11 cellular contexts compared by ENCODE assay signal in the genomic region with DNA sequence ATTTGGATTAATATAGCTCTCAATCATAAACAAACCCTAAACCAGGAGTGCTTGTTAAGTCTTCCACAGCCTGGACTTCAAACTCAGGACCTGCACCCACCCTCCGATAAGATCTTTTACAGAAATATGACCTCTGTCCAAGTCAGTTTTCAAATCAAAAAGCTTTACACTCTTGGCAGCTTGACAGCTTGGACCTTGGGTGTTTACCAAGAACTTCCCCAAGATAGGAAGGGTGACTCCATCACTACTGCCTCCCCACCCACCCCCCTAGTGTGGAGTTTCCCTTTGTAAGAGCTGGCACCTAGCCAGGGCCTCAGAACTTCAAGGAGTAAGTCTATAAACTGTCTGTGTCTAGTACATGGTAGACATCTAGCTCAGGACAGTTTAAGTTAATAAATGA. TPM values are rescaled to one million over a fixed set of nuclear protein-coding genes. Genes with fewer than 3 reads are reported as not detected.
DNase-seq lines count a peak whose midpoint lies in the region; ATAC-seq, FAIRE-seq and TF ChIP-seq lines count a peak whose summit lies in the region.
"Had no signal": no experiment of that assay in that cellular context is flagged by ENCODE, and none has a peak within 500 bp of the region (broad histone marks: within the 10 kb centered on the region; RNA-seq: fewer than 3 reads in every experiment).

No MANE protein-coding gene starts in this region.

- no peak overlapping the region for H3K4me3 ChIP-seq in pancreas
- H3K4me3 ChIP-seq: thoracic aorta had no signal

- no peak for TF ChIP-seq CTCF in pancreas (IDR thresholded peaks at IDR 0.05)

- ATAC-seq in SK-N-SH treated with all-trans-retinoic acid at 6 μM for 48 hours: peak; percentile 29
- peak in 3 of 4 donors; percentile 43 to 79 (median 73) for ATAC-seq in pancreas
- ATAC-seq in GM18502 (IDR thresholded peaks at IDR 0.05; ENCODE audit: poor library complexity, unreplicated experiment): no peak

- DNase-seq in DMS79 (lab: John Stamatoyannopoulos, UW) (peak; percentile 39), fibroblast of peridontal ligament (ENCODE audit: extremely low read depth) (peak; percentile 75), pancreas (peak in 1 of 6 donors; percentile 59), UCSD-AML1 (lab: John Stamatoyannopoulos, UW; ENCODE audit: unreplicated experiment) (no peak), NCI-H1417 treated with DMSO at 0.1 percent for 48 hours (lab: John Stamatoyannopoulos, UW) (no peak), AG08395 (ENCODE audit: low spot score) (no peak)
- DNase-seq: CD8-positive, alpha-beta memory T cell; posterior cingulate gyrus had no signal

- 17 to 26% methylated on average over 1 of the region's 1 CpG for WGBS in pancreas, 2 donors

- H3K27ac ChIP-seq in pancreas: peak overlapping the region in 1 of 4 donors; percentile 6
- H3K27ac ChIP-seq: thoracic aorta had no signal

- H3K36me3 ChIP-seq in pancreas: no peaks in the 10 kb centered on the region
- H3K36me3 ChIP-seq: thoracic aorta had no signal

- H3K27me3 ChIP-seq in pancreas: no peaks in the 10 kb centered on the region

- H3K9me3 ChIP-seq in pancreas: no peaks in the 10 kb centered on the region
- H3K9me3 ChIP-seq: thoracic aorta had no signal

- intact Hi-C loops in pancreas (cut with DNase I): no loop called here

- FAIRE-seq in pancreas (lab: Jason Lieb, UNC): no peak

- H3K4me1 ChIP-seq in pancreas: peaks cover 8 to 9% (median 9%) of the 10 kb centered on the region in 3 donors

TF ChIP-seq in SK-N-SH treated with all-trans-retinoic acid at 6 μM for 48 hours, 23 proteins besides CTCF, POLR2A, EP300 and RAD21:
- peak; percentile 27; the same call in 1 of the 2 replicates for TF ChIP-seq ISL1 (CRISPR knock-in tag; IDR thresholded peaks at IDR 0.05)
- TF ChIP-seq ARNTL (CRISPR knock-in tag; IDR thresholded peaks at IDR 0.05; ENCODE audit: borderline replicate concordance, low read depth): no peak

RNA-seq across cellular contexts. Expression of a gene that starts 9.6 kb away (rescaled TPM):
- total RNA-seq in pancreas: 1 to 10 TPM; 2.4 to 8.2 (median 4.9) TPM
- 1 to 10 TPM; 2.6 to 6.1 TPM for polyA plus RNA-seq in pancreas

Comparison
In these comparisons a context has a peak if more than half of its experiments do, and no peak if none do; other contexts are left out.
1. DNase-seq: peak in DMS79 (single experiment) and fibroblast of peridontal ligament (single experiment); none in UCSD-AML1 (single experiment), NCI-H1417 treated with DMSO at 0.1 percent for 48 hours (single experiment) and AG08395 (single experiment).